8 cellular contexts compared by ENCODE assay signal in the genomic region with DNA sequence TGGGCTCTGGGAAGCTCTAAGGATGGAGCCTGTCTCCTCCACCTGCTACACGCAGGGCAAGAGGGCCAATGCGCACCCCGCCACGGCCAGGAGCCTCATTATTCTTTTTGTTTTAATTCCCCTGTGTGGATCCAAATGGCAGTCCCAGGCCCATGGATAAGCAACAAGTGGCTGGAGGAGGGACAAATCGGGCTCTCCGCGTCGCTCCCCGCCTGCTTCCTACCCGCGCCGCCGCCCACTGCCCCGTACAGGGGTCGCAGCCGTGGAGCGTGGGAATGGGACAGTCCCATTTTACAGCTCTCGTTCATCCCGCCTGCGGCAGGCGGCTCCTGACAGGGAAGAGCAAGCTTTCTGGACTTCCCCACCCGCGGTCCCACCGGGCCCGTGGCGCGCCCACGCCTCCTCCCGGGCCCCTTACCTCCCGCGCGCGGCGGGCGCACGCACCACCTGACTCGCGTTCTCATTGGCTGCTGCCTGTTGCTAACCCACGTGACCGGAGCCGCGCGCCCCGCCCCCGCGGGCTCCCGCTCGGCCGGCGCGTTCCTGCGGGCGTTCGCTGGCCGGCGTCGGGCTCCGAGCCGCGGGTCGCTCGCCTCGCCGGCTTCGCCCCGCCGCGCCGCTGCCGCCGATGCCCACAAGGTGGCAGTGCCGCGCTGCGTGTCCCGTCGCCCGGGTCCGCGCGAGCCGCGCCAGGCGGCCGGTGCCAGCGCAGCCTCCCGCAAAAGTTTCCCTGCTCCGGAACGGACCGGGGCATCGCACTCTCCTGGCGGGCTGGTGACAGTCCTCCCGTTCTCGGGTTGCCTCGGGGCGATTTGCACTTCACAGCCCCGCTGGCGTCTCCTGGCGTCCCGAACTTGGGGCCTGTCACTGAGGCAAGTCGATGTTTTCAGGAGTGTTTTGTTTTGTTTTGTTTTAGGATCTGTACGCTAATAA.
DNase-seq lines count a peak whose midpoint lies in the region; ATAC-seq, FAIRE-seq and TF ChIP-seq lines count a peak whose summit lies in the region.

No MANE protein-coding gene starts in this region.

- intact Hi-C loops in Calu3 (cut with micrococcal nuclease; ENCODE audit: unreplicated experiment) (no loop called here), endothelial cell of umbilical vein (cut with micrococcal nuclease) (loop anchor here (1.0 to 10.0 kb wide), 8 partner anchors 504 to 1412 kb away; no protein-coding TSS in a partner anchor)

- peaks cover 3% of the 10 kb centered on the region for H3K4me1 ChIP-seq in NT2/D1 (ENCODE audit: insufficient read depth, insufficient read length)
- no peaks in the 10 kb centered on the region for H3K4me1 ChIP-seq in endothelial cell of umbilical vein (ENCODE audit: control insufficient read depth, extremely low read depth, insufficient read depth, low read length)

- peak overlapping the region; percentile 72 for H3K4me3 Mint-ChIP-seq in Calu3 (ENCODE audit: low read depth, unreplicated experiment)

- POLR2A ChIA-PET in endothelial cell of umbilical vein (lab: Charles Lee): no interaction called here

- no peaks in the 10 kb centered on the region for H4K20me1 ChIP-seq in endothelial cell of umbilical vein (replicated peaks; ENCODE audit: control insufficient read depth, extremely low read depth, insufficient read depth, low read length)

- TF ChIP-seq CTCF in Calu3 (IDR thresholded peaks at IDR 0.05; ENCODE audit: unreplicated experiment) (peak; percentile 52), endothelial cell of umbilical vein (IDR thresholded peaks at IDR 0.05; ENCODE audit: extremely low read depth in 1 of 2, insufficient read depth in 1 of 2, low read depth in 1 of 2, low read length in 2 of 2) (peak; percentile 56 to 76)

- BruUV-seq in Calu3 (replicated peaks; lab: Mats Ljungman, UMichigan): TSS peak; percentile 78
- no TSS peak for BruUV-seq in endothelial cell of umbilical vein (replicated peaks; lab: Mats Ljungman, UMichigan)

- TF ChIP-seq POLR2A in endothelial cell of umbilical vein (IDR thresholded peaks at IDR 0.05; ENCODE audit: low read depth, low read length): no peak

- no peaks in the 10 kb centered on the region for H3K9me3 Mint-ChIP-seq in Calu3 (ENCODE audit: low read depth, unreplicated experiment)

- H3K9ac ChIP-seq in NT2/D1 (ENCODE audit: insufficient read length, low read depth) (peak overlapping the region; percentile 87), endothelial cell of umbilical vein (replicated peaks; ENCODE audit: extremely low read depth, insufficient read depth, low read length) (peak overlapping the region; percentile 21)

- CTCF ChIA-PET in Calu3 (lab: Charles Lee) (interaction anchor here (0.6 kb wide), 1 partner anchor 764 kb away, joined by 6 read pairs; no protein-coding TSS in a partner anchor), endothelial cell of umbilical vein (lab: Charles Lee) (interaction anchor here (0.6 to 3.6 kb wide), 21 partner anchors 8 to 1426 kb away, joined by 3 to 22 read pairs (median 4); partner anchors contain the start of gene JARID2)

- H3K9me1 ChIP-seq in endothelial cell of umbilical vein (replicated peaks; ENCODE audit: control insufficient read depth, extremely low read depth, insufficient read depth, low read length): no peaks in the 10 kb centered on the region

- H3K4me3 ChIP-seq in NT2/D1 (ENCODE audit: insufficient read length, low read depth): peak overlapping the region; percentile 55
- H3K4me3 ChIP-seq in endothelial cell of umbilical vein (replicated peaks in 1 of 3; ENCODE audit: insufficient read depth in 1 of 3, low read depth in 1 of 3, low read length in 3 of 3): peak overlapping the region; percentile 50 to 70 (median 61)

- H3K27me3 Mint-ChIP-seq in Calu3 (ENCODE audit: unreplicated experiment): no peaks in the 10 kb centered on the region

- peak overlapping the region; percentile 85 for H3K4me2 ChIP-seq in endothelial cell of umbilical vein (ENCODE audit: insufficient read depth, low read length)

- no peak overlapping the region for H3K27ac Mint-ChIP-seq in Calu3 (ENCODE audit: unreplicated experiment)

- peaks cover 16% of the 10 kb centered on the region for H3K4me1 Mint-ChIP-seq in Calu3 (ENCODE audit: low read depth, unreplicated experiment)

- DNase-seq in Calu3: peak; percentile 93
- DNase-seq in HT1080 (ENCODE audit: low read depth): peak; percentile 77
- DNase-seq in NT2/D1 (ENCODE audit: low read depth, low spot score): peak; percentile 64
- peak; percentile 91 for DNase-seq in activated CD8-positive, alpha-beta memory T cell treated with anti-CD3 and anti-CD28 coated beads, Interleukin-2, amount 50 U/mL, for 4 hours
- peak; percentile 88 for DNase-seq in endothelial cell of umbilical vein (ENCODE audit: low read depth, low spot score)
- peak; percentile 95 for DNase-seq in midbrain (lab: John Stamatoyannopoulos, UW)
- DNase-seq in stimulated activated CD8-positive, alpha-beta memory T cell treated with anti-CD3 and anti-CD28 coated beads, Interleukin-15, amount 100 ng/mL, for 48 hours (ENCODE audit: low read depth in 2 of 2): peak; percentile 89 to 92

- H2AFZ ChIP-seq in endothelial cell of umbilical vein (ENCODE audit: low read depth, low read length): peak overlapping the region; percentile 97

- no peak overlapping the region for H3K27ac ChIP-seq in endothelial cell of umbilical vein (ENCODE audit: insufficient read depth, low read depth, low read length)

- peaks cover 10% of the 10 kb centered on the region for H3K36me3 Mint-ChIP-seq in Calu3 (ENCODE audit: insufficient read depth, unreplicated experiment)

- H3K27me3 ChIP-seq in NT2/D1 (ENCODE audit: insufficient read depth, insufficient read length) (peaks cover 9% of the 10 kb centered on the region), endothelial cell of umbilical vein (ENCODE audit: control insufficient read depth in 2 of 2, insufficient read depth in 2 of 2, low read length in 2 of 2) (peaks cover 0 to 9% of the 10 kb centered on the region in 2 experiments)

- H3K9me3 ChIP-seq in NT2/D1 (ENCODE audit: insufficient read depth, low read length) (peaks cover 4% of the 10 kb centered on the region; the same call in 1 of the 2 replicates), endothelial cell of umbilical vein (replicated peaks; ENCODE audit: control insufficient read depth, insufficient read depth, low read length) (no peaks in the 10 kb centered on the region)

- dilution Hi-C loops in endothelial cell of umbilical vein (cut with MboI; ENCODE audit: extremely low pct_ligation_motif_present, low sequenced_read_pairs): no loop called here

- peak; percentile 72 for FAIRE-seq in endothelial cell of umbilical vein (lab: Jason Lieb, UNC)

- peak; percentile 91 for ATAC-seq in GM21360 (IDR thresholded peaks at IDR 0.05; ENCODE audit: unreplicated experiment)

- H3K79me2 ChIP-seq in endothelial cell of umbilical vein (ENCODE audit: control insufficient read depth, insufficient read depth, low read length): no peaks in the 10 kb centered on the region

- H3K36me3 ChIP-seq in NT2/D1 (ENCODE audit: insufficient read depth, insufficient read length, low read length): no peaks in the 10 kb centered on the region
- H3K36me3 ChIP-seq in endothelial cell of umbilical vein (ENCODE audit: control insufficient read depth in 2 of 2, extremely low read depth in 1 of 2, insufficient read depth in 2 of 2, low read length in 2 of 2): no peaks in the 10 kb centered on the region

TF ChIP-seq in endothelial cell of umbilical vein, 7 proteins besides CTCF, POLR2A, EP300 and RAD21:
- TF ChIP-seq GATA2 (IDR thresholded peaks at IDR 0.05; ENCODE audit: insufficient read depth, insufficient read length, low read depth, low read length): no peak
- TF ChIP-seq POLR2AphosphoS5 (IDR thresholded peaks at IDR 0.05; ENCODE audit: insufficient read depth, low read depth, low read length): peak; percentile 61
- no peak for TF ChIP-seq JUN (IDR thresholded peaks at IDR 0.05; ENCODE audit: borderline replicate concordance, insufficient read depth, insufficient read length, low read depth)
- TF ChIP-seq, protein P1, sequence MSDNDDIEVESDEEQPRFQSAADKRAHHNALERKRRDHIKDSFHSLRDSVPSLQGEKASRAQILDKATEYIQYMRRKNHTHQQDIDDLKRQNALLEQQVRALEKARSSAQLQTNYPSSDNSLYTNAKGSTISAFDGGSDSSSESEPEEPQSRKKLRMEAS (IDR thresholded peaks at IDR 0.05; ENCODE audit: insufficient read depth, insufficient read length): peak; percentile 65
- TF ChIP-seq FOS (IDR thresholded peaks at IDR 0.05; ENCODE audit: borderline replicate concordance, insufficient read depth, low read length): peak; percentile 13
